Comparison of ENCODE assay signal across 20 cellular contexts in genomic region chr11:73163638-73164174, GRCh38. TPM values are rescaled to one million over a fixed set of nuclear protein-coding genes. Genes with fewer than 3 reads are reported as not detected.
DNase-seq lines count a peak whose midpoint lies in the region; FAIRE-seq and TF ChIP-seq lines count a peak whose summit lies in the region.
"Had no signal": no experiment of that assay in that cellular context is flagged by ENCODE, and none has a peak within 500 bp of the region (broad histone marks: within the 10 kb centered on the region; RNA-seq: fewer than 3 reads in every experiment).

No MANE protein-coding gene starts in this region.

- H2BK5ac ChIP-seq in trophoblast cell (ENCODE audit: low read depth, low read length, poor library complexity): no peak overlapping the region

- no peaks in the 10 kb centered on the region for H4K20me1 ChIP-seq in BLaER1 treated with 17β-estradiol and CSF1 and Interleukin-3, amounts not matched to agents 10 nM and 100 nM

- no peak overlapping the region for H2BK120ac ChIP-seq in trophoblast cell (ENCODE audit: insufficient read depth, low read length, poor library complexity)

- TF ChIP-seq POLR2A in GM12892 (IDR thresholded peaks at IDR 0.05; ENCODE audit: low read depth, low read length): no peak

- H3K79me2 ChIP-seq in trophoblast cell (ENCODE audit: control insufficient read depth, insufficient read depth, low read length, poor library complexity): no peaks in the 10 kb centered on the region

- no peak overlapping the region for H2AK5ac ChIP-seq in trophoblast cell (ENCODE audit: low read length)

- no peak overlapping the region for H3K4ac ChIP-seq in trophoblast cell (ENCODE audit: low read depth, low read length)

- H3K36me3 ChIP-seq in BLaER1 treated with 17β-estradiol and CSF1 and Interleukin-3, amounts not matched to agents 10 nM and 100 nM: no peaks in the 10 kb centered on the region
- no peaks in the 10 kb centered on the region for H3K36me3 ChIP-seq in trophoblast cell (ENCODE audit: control insufficient read depth in 1 of 2, insufficient read depth in 2 of 2, low read length in 2 of 2)
- H3K36me3 ChIP-seq: SJCRH30 had no signal

- DNase-seq in GM12892 (ENCODE audit: insufficient read length): no peak
- DNase-seq in coronary artery (ENCODE audit: low spot score): peak; percentile 16
- peak; percentile 86 to 96 for DNase-seq in trophoblast cell
- no peak for DNase-seq in NOMO-1 treated with DMSO at 0.1 percent for 48 hours (lab: John Stamatoyannopoulos, UW; ENCODE audit: unreplicated experiment)
- DNase-seq in GDM1 (lab: John Stamatoyannopoulos, UW): no peak
- DNase-seq in activated CD8-positive, alpha-beta memory T cell treated with anti-CD3 and anti-CD28 coated beads, Interleukin-2, amount 50 U/mL, for 48 hours: no peak
- DNase-seq: AML-193; CD4-positive, alpha-beta memory T cell; DMS79; NCI-H1417 treated with DMSO at 0.1 percent for 48 hours; NCI-H1930; NCI-H446; NK-92 treated with Interleukin-12 subunit alpha and Interleukin-12 subunit beta, amount 100 ng/mL, for 24 hours; PC-3; SJCRH30 had no signal

- H3K27me3 ChIP-seq in BLaER1 treated with 17β-estradiol and CSF1 and Interleukin-3, amounts not matched to agents 10 nM and 100 nM: no peaks in the 10 kb centered on the region
- H3K27me3 ChIP-seq in trophoblast cell (ENCODE audit: insufficient read depth, low read length): no peaks in the 10 kb centered on the region
- H3K27me3 ChIP-seq: SJCRH30 had no signal

- H4K12ac ChIP-seq in trophoblast cell (ENCODE audit: low read depth, low read length): no peak overlapping the region

- FAIRE-seq in GM12892 (lab: Jason Lieb, UNC): peak; percentile 14
- FAIRE-seq: D721Med, G401.6, GM12878 had no signal

- H3K27ac ChIP-seq in BLaER1 treated with 17β-estradiol and CSF1 and Interleukin-3, amounts not matched to agents 10 nM and 100 nM: no peak overlapping the region
- H3K27ac ChIP-seq in coronary artery: no peak overlapping the region
- H3K27ac ChIP-seq in trophoblast cell (ENCODE audit: low read depth, low read length): no peak overlapping the region
- H3K27ac ChIP-seq: RWPE1, SJCRH30 had no signal

- no peak overlapping the region for H2BK12ac ChIP-seq in trophoblast cell (ENCODE audit: low read length)

- H3K23ac ChIP-seq in trophoblast cell (ENCODE audit: low read length): no peak overlapping the region

- no peak overlapping the region for H4K8ac ChIP-seq in trophoblast cell (ENCODE audit: low read depth, low read length)

- WGBS in trophoblast cell (ENCODE audit: extremely low coverage, insufficient coverage, insufficient read length): no CpG with 5 or more reads among the region's 2 CpGs

- peaks cover 0 to 12% (median 0%) of the 10 kb centered on the region in 11 experiments; a peak in 4 of 22 replicates for H3K9me3 ChIP-seq in BLaER1 treated with 17β-estradiol and CSF1 and Interleukin-3, amounts not matched to agents 10 nM and 100 nM (replicated peaks in 1 of 11)
- H3K9me3 ChIP-seq in trophoblast cell (ENCODE audit: insufficient read depth, low read depth, low read length): no peaks in the 10 kb centered on the region

- TF ChIP-seq CTCF in coronary artery (IDR thresholded peaks at IDR 0.05): no peak

- H3K79me1 ChIP-seq in trophoblast cell (ENCODE audit: low read length): no peaks in the 10 kb centered on the region

- peak overlapping the region in 6 of 11 experiments; percentile 38 to 80 (median 56); a peak in 10 of 22 replicates for H3K4me2 ChIP-seq in BLaER1 treated with 17β-estradiol and CSF1 and Interleukin-3, amounts not matched to agents 10 nM and 100 nM
- H3K4me2 ChIP-seq in trophoblast cell (ENCODE audit: low read length): no peak overlapping the region

- H2AFZ ChIP-seq in trophoblast cell (ENCODE audit: insufficient read depth, low read length, poor library complexity): no peak overlapping the region

- no peak overlapping the region for H3K18ac ChIP-seq in trophoblast cell (ENCODE audit: low read length)

- H4K91ac ChIP-seq in trophoblast cell (ENCODE audit: low read depth, low read length): no peak overlapping the region

- no peak overlapping the region for H3K14ac ChIP-seq in trophoblast cell (ENCODE audit: low read length)

- peaks cover 12 to 77% (median 22%) of the 10 kb centered on the region in 10 experiments for H3K4me1 ChIP-seq in BLaER1 treated with 17β-estradiol and CSF1 and Interleukin-3, amounts not matched to agents 10 nM and 100 nM
- peaks cover 10 to 11% of the 10 kb centered on the region in 2 experiments for H3K4me1 ChIP-seq in trophoblast cell (ENCODE audit: control insufficient read depth in 1 of 2, insufficient read depth in 2 of 2, low read length in 2 of 2)

- no peak overlapping the region for H3K4me3 ChIP-seq in BLaER1 treated with 17β-estradiol and CSF1 and Interleukin-3, amounts not matched to agents 10 nM and 100 nM
- H3K4me3 ChIP-seq in coronary artery (no peak overlapping the region), trophoblast cell (ENCODE audit: low read depth, low read length) (no peak overlapping the region)
- H3K4me3 ChIP-seq: GM12878, SJCRH30 had no signal

- H3K9ac ChIP-seq in BLaER1 treated with 17β-estradiol and CSF1 and Interleukin-3, amounts not matched to agents 10 nM and 100 nM: no peak overlapping the region
- H3K9ac ChIP-seq in trophoblast cell (ENCODE audit: low read length): no peak overlapping the region

RNA-seq across cellular contexts. Expression of gene FCHSD2, which starts 21.6 kb away (rescaled TPM):
- 70.2 TPM for polyA plus RNA-seq in GM12892 (2012; ENCODE audit: missing spikeins)
- polyA plus RNA-seq in trophoblast cell (2013): 6.4 and 8.1 TPM in 2 replicates

RNA-seq across cellular contexts. Expression of gene P2RY2, which starts 54.4 kb away (rescaled TPM):
- not detected for polyA plus RNA-seq in GM12892 (2012; ENCODE audit: missing spikeins)
- polyA plus RNA-seq in trophoblast cell (2013): 4.4 and 4.6 TPM in 2 replicates
- polyA plus RNA-seq: CD4-positive, alpha-beta memory T cell had no signal

Comparison
In these comparisons a context has a peak if more than half of its experiments do, and no peak if none do; other contexts are left out.
1. DNase-seq: peak in coronary artery (single experiment) and trophoblast cell (2 of 2); none in GM12892 (single experiment), NOMO-1 treated with DMSO at 0.1 percent for 48 hours (single experiment), GDM1 (single experiment) and activated CD8-positive, alpha-beta memory T cell treated with anti-CD3 and anti-CD28 coated beads, Interleukin-2, amount 50 U/mL, for 48 hours (single experiment).